In genomic region chr22:50400931-50401330, GRCh38 we compare ENCODE assay signal across 34 cellular contexts. TPM values are rescaled to one million over a fixed set of nuclear protein-coding genes. Genes with fewer than 3 reads are reported as not detected.
DNase-seq lines count a peak whose midpoint lies in the region; ATAC-seq and TF ChIP-seq lines count a peak whose summit lies in the region.
"Had no signal": no experiment of that assay in that cellular context is flagged by ENCODE, and none has a peak within 500 bp of the region (broad histone marks: within the 10 kb centered on the region; RNA-seq: fewer than 3 reads in every experiment).

No MANE protein-coding gene starts in this region.

- no peak for ATAC-seq in activated CD8-positive, alpha-beta memory T cell treated with anti-CD3 and anti-CD28 coated beads, Interleukin-2, amount 10 ng/mL, durations not matched to agents 7 days and 5 days
- ATAC-seq in foreskin keratinocyte: no peak
- ATAC-seq: activated CD4-positive, alpha-beta T cell treated with anti-CD3 and anti-CD28 coated beads for 36 hours; activated naive CD4-positive, alpha-beta T cell treated with anti-CD3 and anti-CD28 coated beads, Interleukin-2, amount 50 U/mL, for 72 hours; GM12878; left ventricle myocardium superior; stimulated activated naive B cell treated with anti-CD40 and anti-IgM and Interleukin-4, amounts not matched to agents 10 μg/mL and 1 μg/mL and 100 μg/mL, for 72 hours had no signal

- no peaks in the 10 kb centered on the region for H3K27me3 ChIP-seq in neutrophil
- no peaks in the 10 kb centered on the region for H3K27me3 ChIP-seq in foreskin keratinocyte
- H3K27me3 ChIP-seq: ascending aorta, cardiac muscle cell, esophagus muscularis mucosa, heart right ventricle, suprapubic skin, upper lobe of right lung had no signal

- H3K4me3 ChIP-seq in SK-N-MC: no peak overlapping the region
- H3K4me3 ChIP-seq in neutrophil (ENCODE audit: low read depth in 1 of 2, low read length in 1 of 2): no peak overlapping the region
- H3K4me3 ChIP-seq: ascending aorta, cardiac muscle cell, esophagus muscularis mucosa, GM12878, heart right ventricle, suprapubic skin, upper lobe of right lung had no signal

- no peak for DNase-seq in activated CD8-positive, alpha-beta memory T cell treated with anti-CD3 and anti-CD28 coated beads, Interleukin-2, amount 10 ng/mL, durations not matched to agents 7 days and 5 days
- DNase-seq in activated CD8-positive, alpha-beta memory T cell treated with anti-CD3 and anti-CD28 coated beads, Interleukin-2, amount 50 U/mL, for 48 hours: no peak
- DNase-seq in SK-N-MC (ENCODE audit: low read depth, low spot score): no peak
- DNase-seq in endothelial cell (ENCODE audit: low spot score): no peak
- DNase-seq in NCI-H1694 (lab: John Stamatoyannopoulos, UW): no peak
- DNase-seq in foreskin keratinocyte: no peak
- no peak for DNase-seq in glutamatergic neuron
- DNase-seq: 8988T; activated CD4-positive, alpha-beta T cell treated with anti-CD3 and anti-CD28 coated beads for 36 hours; CD4-positive, CD25-positive, alpha-beta regulatory T cell; DMS 273 treated with DMSO at 0.1 percent for 48 hours; foreskin fibroblast; heart right ventricle; KBM-7; kidney; left ventricle myocardium superior; NCI-H1092 treated with DMSO at 0.1 percent for 48 hours; NCI-H187 treated with DMSO at 0.1 percent for 48 hours; NCI-H2171 treated with DMSO at 0.1 percent for 48 hours; NCI-H510A; SHP77 treated with DMSO at 0.1 percent for 48 hours; stimulated activated CD4-positive, alpha-beta T cell treated with anti-CD3 and anti-CD28 coated beads, Interleukin-15, amount 100 ng/mL, for 24 hours; stimulated activated naive B cell treated with anti-CD40 and anti-IgM and Interleukin-4, amounts not matched to agents 10 μg/mL and 1 μg/mL and 100 μg/mL, for 72 hours; upper lobe of right lung had no signal

- peak overlapping the region; percentile 31; the same call in 1 of the 2 replicates for H3K27ac ChIP-seq in SK-N-MC
- H3K27ac ChIP-seq in neutrophil: peak overlapping the region; percentile 85
- no peak overlapping the region for H3K27ac ChIP-seq in foreskin keratinocyte
- H3K27ac ChIP-seq: ascending aorta, cardiac muscle cell, suprapubic skin had no signal

- TF ChIP-seq CTCF in endothelial cell (IDR thresholded peaks at IDR 0.05; ENCODE audit: unreplicated experiment) (no peak), neutrophil (IDR thresholded peaks at IDR 0.05) (no peak), foreskin keratinocyte (conservative IDR thresholded peaks at IDR 0.05) (no peak), glutamatergic neuron (IDR thresholded peaks at IDR 0.05; ENCODE audit: partially characterized antibody, unreplicated experiment) (no peak)

- H3K27me3 Mint-ChIP-seq in activated CD8-positive, alpha-beta memory T cell treated with anti-CD3 and anti-CD28 coated beads, Interleukin-2, amount 10 ng/mL, durations not matched to agents 7 days and 5 days: no peaks in the 10 kb centered on the region
- H3K27me3 Mint-ChIP-seq in endothelial cell (ENCODE audit: unreplicated experiment): peaks cover 12% of the 10 kb centered on the region
- peaks cover 8% of the 10 kb centered on the region for H3K27me3 Mint-ChIP-seq in glutamatergic neuron (ENCODE audit: unreplicated experiment)
- H3K27me3 Mint-ChIP-seq: activated CD4-positive, alpha-beta T cell treated with anti-CD3 and anti-CD28 coated beads for 36 hours; CD4-positive, CD25-positive, alpha-beta regulatory T cell; stimulated activated naive B cell treated with anti-CD40 and anti-IgM and Interleukin-4, amounts not matched to agents 10 μg/mL and 1 μg/mL and 100 μg/mL, for 72 hours had no signal

- peaks cover 32% of the 10 kb centered on the region for H3K4me1 Mint-ChIP-seq in activated CD8-positive, alpha-beta memory T cell treated with anti-CD3 and anti-CD28 coated beads, Interleukin-2, amount 10 ng/mL, durations not matched to agents 7 days and 5 days
- H3K4me1 Mint-ChIP-seq in endothelial cell (ENCODE audit: unreplicated experiment): peaks cover 45% of the 10 kb centered on the region
- peaks cover 6% of the 10 kb centered on the region for H3K4me1 Mint-ChIP-seq in glutamatergic neuron (ENCODE audit: low read depth, unreplicated experiment)

- peak overlapping the region; percentile 77 for H3K27ac Mint-ChIP-seq in activated CD8-positive, alpha-beta memory T cell treated with anti-CD3 and anti-CD28 coated beads, Interleukin-2, amount 10 ng/mL, durations not matched to agents 7 days and 5 days
- H3K27ac Mint-ChIP-seq in endothelial cell (ENCODE audit: unreplicated experiment): peak overlapping the region; percentile 89
- no peak overlapping the region for H3K27ac Mint-ChIP-seq in glutamatergic neuron (ENCODE audit: unreplicated experiment)
- H3K27ac Mint-ChIP-seq: mesothelial cell of epicardium had no signal

- no peak overlapping the region for H3K4me3 Mint-ChIP-seq in activated CD8-positive, alpha-beta memory T cell treated with anti-CD3 and anti-CD28 coated beads, Interleukin-2, amount 10 ng/mL, durations not matched to agents 7 days and 5 days
- H3K4me3 Mint-ChIP-seq in endothelial cell (ENCODE audit: unreplicated experiment) (no peak overlapping the region), glutamatergic neuron (ENCODE audit: unreplicated experiment) (no peak overlapping the region)
- H3K4me3 Mint-ChIP-seq: activated CD4-positive, alpha-beta T cell treated with anti-CD3 and anti-CD28 coated beads for 36 hours; activated T-helper 1 cell treated with anti-CD3 and anti-CD28 coated beads, Interleukin-12 subunit alpha, Interleukin-12 subunit beta, Interleukin-2, Interleukin-4 antibody, amounts not matched to agents 30 ng/mL and 10 ng/mL and 1 ng/mL, durations not matched to agents 14 hours and 24 hours and 36 hours; mesothelial cell of epicardium; nephron had no signal

- H3K9me3 Mint-ChIP-seq in activated CD8-positive, alpha-beta memory T cell treated with anti-CD3 and anti-CD28 coated beads, Interleukin-2, amount 10 ng/mL, durations not matched to agents 7 days and 5 days (ENCODE audit: low read depth): no peaks in the 10 kb centered on the region
- no peaks in the 10 kb centered on the region for H3K9me3 Mint-ChIP-seq in endothelial cell (ENCODE audit: unreplicated experiment)
- peaks cover 14% of the 10 kb centered on the region for H3K9me3 Mint-ChIP-seq in glutamatergic neuron (ENCODE audit: unreplicated experiment)
- H3K9me3 Mint-ChIP-seq: activated naive CD4-positive, alpha-beta T cell treated with anti-CD3 and anti-CD28 coated beads, Interleukin-2, amount 50 U/mL, for 72 hours; activated T-helper 1 cell treated with anti-CD3 and anti-CD28 coated beads, Interleukin-12 subunit alpha, Interleukin-12 subunit beta, Interleukin-2, Interleukin-4 antibody, amounts not matched to agents 30 ng/mL and 10 ng/mL and 1 ng/mL, durations not matched to agents 14 hours and 24 hours and 36 hours; CD4-positive, CD25-positive, alpha-beta regulatory T cell; mesothelial cell of epicardium; nephron; stimulated activated naive B cell treated with anti-CD40 and anti-IgM and Interleukin-4, amounts not matched to agents 10 μg/mL and 1 μg/mL and 100 μg/mL, for 72 hours had no signal

- H3K36me3 ChIP-seq in SK-N-MC (ENCODE audit: insufficient read depth, low read length) (peaks cover 3% of the 10 kb centered on the region; the same call in 1 of the 2 replicates), neutrophil (peaks cover 10% of the 10 kb centered on the region)
- H3K36me3 ChIP-seq: cardiac muscle cell had no signal

- peaks cover 10% of the 10 kb centered on the region for H3K36me3 Mint-ChIP-seq in activated CD8-positive, alpha-beta memory T cell treated with anti-CD3 and anti-CD28 coated beads, Interleukin-2, amount 10 ng/mL, durations not matched to agents 7 days and 5 days
- peaks cover 17% of the 10 kb centered on the region for H3K36me3 Mint-ChIP-seq in endothelial cell (ENCODE audit: low read depth, unreplicated experiment)
- H3K36me3 Mint-ChIP-seq in glutamatergic neuron (ENCODE audit: unreplicated experiment): no peaks in the 10 kb centered on the region
- H3K36me3 Mint-ChIP-seq: activated naive CD4-positive, alpha-beta T cell treated with anti-CD3 and anti-CD28 coated beads, Interleukin-2, amount 50 U/mL, for 72 hours had no signal

- peaks cover 31 to 35% of the 10 kb centered on the region in 2 experiments for H3K4me1 ChIP-seq in neutrophil (ENCODE audit: control insufficient read depth in 1 of 2, insufficient read depth in 1 of 2, low read depth in 1 of 2, low read length in 1 of 2)
- no peaks in the 10 kb centered on the region for H3K4me1 ChIP-seq in foreskin keratinocyte
- H3K4me1 ChIP-seq: ascending aorta had no signal

- CTCF ChIA-PET in activated CD8-positive, alpha-beta memory T cell treated with anti-CD3 and anti-CD28 coated beads, Interleukin-2, amount 10 ng/mL, durations not matched to agents 7 days and 5 days (lab: Charles Lee): interaction anchor here (0.9 to 1.9 kb wide), 4 partner anchors 25 to 125 kb away, joined by 3 to 6 read pairs (median 4); partner anchors contain the start of genes LMF2, NCAPH2 and SCO2

- no peak overlapping the region for H3K9ac ChIP-seq in SK-N-MC (ENCODE audit: insufficient read length)

- H3K9me3 ChIP-seq in SK-N-MC (ENCODE audit: low read depth, low read length) (no peaks in the 10 kb centered on the region), neutrophil (no peaks in the 10 kb centered on the region)
- H3K9me3 ChIP-seq: ascending aorta, esophagus muscularis mucosa, heart right ventricle, suprapubic skin, upper lobe of right lung had no signal

RNA-seq across cellular contexts. Expression of gene PPP6R2, which starts 57.8 kb away (rescaled TPM):
- 10 to 100 TPM; 78.7 to 98.0 TPM for total RNA-seq in activated CD8-positive, alpha-beta memory T cell treated with anti-CD3 and anti-CD28 coated beads, Interleukin-2, amount 10 ng/mL, durations not matched to agents 7 days and 5 days
- total RNA-seq in endothelial cell (ENCODE audit: unreplicated experiment) (50.9 TPM), foreskin keratinocyte (34.2 and 34.7 TPM in 2 replicates), glutamatergic neuron (ENCODE audit: unreplicated experiment) (122 TPM)
- polyA plus RNA-seq in foreskin keratinocyte: 25.7 and 26.2 TPM in 2 replicates
